Comparison of ENCODE assay signal across 8 cellular contexts in the genomic region with DNA sequence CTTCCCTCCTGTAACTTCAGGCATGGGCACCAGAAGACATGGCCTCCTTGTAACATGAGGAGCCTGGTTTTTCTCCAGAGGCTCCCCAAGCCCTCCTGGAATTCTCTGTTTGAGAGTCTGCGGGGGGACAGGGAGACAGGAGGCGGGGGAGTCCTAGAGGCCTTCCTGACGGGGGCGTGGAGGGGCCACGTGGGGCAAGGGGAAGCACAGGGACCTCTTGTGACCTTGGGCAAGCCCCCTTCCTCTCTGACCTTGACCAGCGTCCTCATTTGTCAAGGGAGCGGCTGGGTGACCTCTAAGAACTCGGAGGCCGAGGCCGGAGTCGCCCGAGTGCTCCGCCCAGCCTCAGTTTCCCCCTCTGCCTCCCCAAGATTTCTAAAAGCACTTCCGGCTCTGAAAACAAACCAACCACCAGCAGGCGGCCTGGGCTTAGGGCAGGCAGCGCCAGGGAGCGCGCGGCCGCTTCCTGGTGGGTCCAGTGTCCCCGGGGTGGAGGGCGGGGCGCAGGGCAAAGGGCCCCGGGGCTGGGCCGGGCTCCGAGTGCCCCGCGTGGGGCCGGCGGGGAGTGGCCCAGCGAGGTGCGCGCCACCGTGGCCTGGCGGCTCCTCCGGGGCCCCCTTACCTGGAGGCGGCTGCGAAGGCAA. TPM values are rescaled to one million over a fixed set of nuclear protein-coding genes. Genes with fewer than 3 reads are reported as not detected.
A peak's percentile ranks its signal among the peaks of the same experiment; 100 is the strongest.
DNase-seq lines count a peak whose midpoint lies in the region; ATAC-seq lines count a peak whose summit lies in the region.

No MANE protein-coding gene starts in this region.

- ATAC-seq in GM21447 (IDR thresholded peaks at IDR 0.05; ENCODE audit: unreplicated experiment) = peak; percentile 67

- H3K4me3 Mint-ChIP-seq in CD8-positive, alpha-beta memory T cell = peak overlapping the region; percentile 78 to 92 (median 84)

- DNase-seq in CD8-positive, alpha-beta memory T cell = peak; percentile 33 to 69 (median 46)
- DNase-seq in MG63 = peak; percentile 72
- peak; percentile 32 for DNase-seq in activated CD4-positive, alpha-beta T cell treated with anti-CD3 and anti-CD28 coated beads, Interleukin-2, amount 50 U/mL, for 1 hour
- DNase-seq in effector CD8-positive, alpha-beta T cell (lab: John Stamatoyannopoulos, UW) = peak; percentile 12
- peak; percentile 49 for DNase-seq in mucosa of gallbladder (ENCODE audit: low spot score)
- peak; percentile 32 to 39 for DNase-seq in stimulated activated CD8-positive, alpha-beta memory T cell treated with anti-CD3 and anti-CD28 coated beads, Interleukin-7, amount 100 ng/mL, for 48 hours (ENCODE audit: extremely low read depth in 1 of 2, low read depth in 1 of 2)
- no peak for DNase-seq in cerebellar cortex (ENCODE audit: low spot score)

- H3K9me3 ChIP-seq in CD8-positive, alpha-beta memory T cell (ENCODE audit: low read length) = no peaks in the 10 kb centered on the region
- H3K9me3 ChIP-seq in MG63 = no peaks in the 10 kb centered on the region

- H3K36me3 Mint-ChIP-seq in CD8-positive, alpha-beta memory T cell = peaks cover 0 to 15% (median 4%) of the 10 kb centered on the region in 3 donors

- peaks cover 20% of the 10 kb centered on the region for H3K4me1 ChIP-seq in CD8-positive, alpha-beta memory T cell (ENCODE audit: insufficient read depth, low read length)

- no peaks in the 10 kb centered on the region for H3K36me3 ChIP-seq in CD8-positive, alpha-beta memory T cell (ENCODE audit: insufficient read depth, low read length)
- no peaks in the 10 kb centered on the region for H3K36me3 ChIP-seq in MG63

- H3K4me3 ChIP-seq in CD8-positive, alpha-beta memory T cell (ENCODE audit: low read length) = peak overlapping the region; percentile 70
- peak overlapping the region; percentile 45 for H3K4me3 ChIP-seq in MG63

- H3K27ac ChIP-seq in CD8-positive, alpha-beta memory T cell (ENCODE audit: low read depth, low read length) = peak overlapping the region; percentile 54

- H3K27me3 ChIP-seq in CD8-positive, alpha-beta memory T cell (ENCODE audit: insufficient read depth, low read length, poor library complexity, severe bottlenecking) = no peaks in the 10 kb centered on the region
- H3K27me3 ChIP-seq in MG63 = no peaks in the 10 kb centered on the region

- peaks cover 23 to 41% (median 38%) of the 10 kb centered on the region in 3 donors for H3K4me1 Mint-ChIP-seq in CD8-positive, alpha-beta memory T cell

- CTCF ChIA-PET in CD8-positive, alpha-beta memory T cell (lab: Charles Lee) = interaction anchor here (1.4 kb wide), 1 partner anchor 11 kb away, joined by 3 read pairs; no protein-coding TSS in a partner anchor

- peaks cover 0 to 2% of the 10 kb centered on the region in 2 donors for H3K27me3 Mint-ChIP-seq in CD8-positive, alpha-beta memory T cell

- POLR2A ChIA-PET in CD8-positive, alpha-beta memory T cell (lab: Charles Lee) = no interaction called here

- no peaks in the 10 kb centered on the region for H3K9me3 Mint-ChIP-seq in CD8-positive, alpha-beta memory T cell

- peak overlapping the region; percentile 43 to 96 (median 92) for H3K27ac Mint-ChIP-seq in CD8-positive, alpha-beta memory T cell

RNA-seq across cellular contexts. Expression of gene TMCO4, which starts 0.4 kb away (rescaled TPM):
- total RNA-seq in CD8-positive, alpha-beta memory T cell = 10 to 100 TPM; 16.5 to 16.6 TPM
- 18.2 TPM for polyA plus RNA-seq in CD8-positive, alpha-beta memory T cell
- total RNA-seq in MG63 (2014; rRNA removed; shearing (Covaris generic); ENCODE audit: low replicate concordance) = 12.8 and 25.8 TPM in 2 replicates
- total RNA-seq in mucosa of gallbladder = 31.1 TPM

RNA-seq across cellular contexts. Expression of gene RNF186, which starts 15.7 kb away (rescaled TPM):
- not detected for total RNA-seq in CD8-positive, alpha-beta memory T cell
- not detected for polyA plus RNA-seq in CD8-positive, alpha-beta memory T cell
- total RNA-seq in MG63 (2014; rRNA removed; shearing (Covaris generic); ENCODE audit: low replicate concordance) = not detected in 2 replicates
- total RNA-seq in mucosa of gallbladder = 0.32 TPM
